12 cellular contexts compared by ENCODE assay signal in the genomic region with DNA sequence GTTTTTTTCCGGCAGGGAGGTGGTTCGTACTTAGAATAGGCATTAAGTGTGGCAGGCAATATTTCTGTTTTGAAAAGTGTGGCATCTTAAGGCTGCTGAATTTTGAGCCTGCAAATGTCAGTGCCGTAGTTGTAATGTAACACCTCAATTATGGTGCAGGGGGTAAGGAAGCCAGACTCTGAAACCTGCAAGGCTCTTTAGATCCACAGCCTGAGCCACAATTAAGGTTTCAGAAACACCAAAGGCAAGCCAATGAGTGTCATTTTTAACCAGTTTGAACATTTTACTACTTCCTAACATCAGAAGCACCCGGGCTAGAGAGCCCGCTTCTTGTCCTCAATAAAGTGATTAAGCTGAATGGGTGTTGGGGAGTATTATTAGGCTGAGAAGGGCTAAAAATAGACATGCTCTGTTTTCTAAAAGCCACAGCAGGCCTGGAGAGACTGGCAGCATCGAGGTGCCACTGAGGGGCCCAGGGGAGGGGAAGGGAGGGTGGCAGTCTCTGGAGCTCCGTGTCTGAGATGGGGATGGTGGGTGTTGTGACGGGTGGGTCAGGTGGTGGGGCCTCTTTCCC.
DNase-seq lines count a peak whose midpoint lies in the region; ATAC-seq and TF ChIP-seq lines count a peak whose summit lies in the region.
"Had no signal": no experiment of that assay in that cellular context is flagged by ENCODE, and none has a peak within 500 bp of the region (broad histone marks: within the 10 kb centered on the region; RNA-seq: fewer than 3 reads in every experiment).

No MANE protein-coding gene starts in this region.

- no peak overlapping the region for H3K9ac ChIP-seq in BLaER1

- TF ChIP-seq POLR2A in ovary (IDR thresholded peaks at IDR 0.05): no peak

- H3K27me3 ChIP-seq in BLaER1 (no peaks in the 10 kb centered on the region), esophagus (ENCODE audit: control insufficient read depth in 1 of 2, insufficient read depth in 2 of 2, low read length in 2 of 2) (no peaks in the 10 kb centered on the region), ovary (no peaks in the 10 kb centered on the region)

- TF ChIP-seq EP300 in ovary (IDR thresholded peaks at IDR 0.05): no peak

- peak overlapping the region; percentile 10 for H3K27ac ChIP-seq in BLaER1
- H3K27ac ChIP-seq in esophagus (ENCODE audit: low read depth in 2 of 2, low read length in 1 of 2): peak overlapping the region; percentile 66 to 82
- peak overlapping the region; percentile 86 to 89 for H3K27ac ChIP-seq in ovary

- peak overlapping the region; percentile 85 for H3K4me2 ChIP-seq in BLaER1

- intact Hi-C loops in ovary (cut with DNase I): loop anchor here in 1 of 4 donors (5.0 to 10.0 kb wide), 2 partner anchors 82 to 91 kb away; no protein-coding TSS in a partner anchor

- H3K4me3 ChIP-seq in BLaER1: no peak overlapping the region
- no peak overlapping the region for H3K4me3 ChIP-seq in esophagus (ENCODE audit: low read depth in 1 of 2, low read length in 2 of 2)
- H3K4me3 ChIP-seq in ovary: no peak overlapping the region

- H3K36me3 ChIP-seq in BLaER1 (no peaks in the 10 kb centered on the region), esophagus (ENCODE audit: control insufficient read depth in 2 of 2, insufficient read depth in 2 of 2, low read length in 1 of 2) (peaks cover 0 to 2% of the 10 kb centered on the region in 2 donors), ovary (no peaks in the 10 kb centered on the region)

- ATAC-seq in HG02610 (IDR thresholded peaks at IDR 0.05; ENCODE audit: unreplicated experiment) (no peak), HG03521 (IDR thresholded peaks at IDR 0.05; ENCODE audit: unreplicated experiment) (no peak)

- WGBS in esophagus, 2 donors: 62 to 67% methylated on average over 8 of the region's 8 CpGs
- 60 to 74% (median 63%) methylated on average over 8 of the region's 8 CpGs for WGBS in ovary, 3 donors

- peak; percentile 64 for DNase-seq in NCI-H748 (lab: John Stamatoyannopoulos, UW; ENCODE audit: unreplicated experiment)
- no peak for DNase-seq in ovary
- no peak for DNase-seq in ecto neural progenitor cell (ENCODE audit: low spot score)
- DNase-seq in NCI-H2196 treated with DMSO at 0.1 percent for 48 hours (lab: John Stamatoyannopoulos, UW; ENCODE audit: unreplicated experiment): no peak
- DNase-seq: activated CD8-positive, alpha-beta memory T cell treated with anti-CD3 and anti-CD28 coated beads, Interleukin-2, amount 50 U/mL, for 4 hours; DMS 273 treated with DMSO at 0.1 percent for 48 hours; Kasumi-1; stimulated activated CD4-positive, alpha-beta T cell treated with anti-CD3 and anti-CD28 coated beads, Interleukin-4, amount 100 ng/mL, for 4 hours had no signal

- TF ChIP-seq CTCF in ovary (IDR thresholded peaks at IDR 0.05): no peak

- H3K4me1 ChIP-seq in BLaER1 (peaks cover 69% of the 10 kb centered on the region), esophagus (ENCODE audit: control insufficient read depth in 2 of 2, insufficient read depth in 2 of 2, low read length in 1 of 2) (peaks cover 13 to 31% of the 10 kb centered on the region in 2 donors), ovary (ENCODE audit: insufficient read depth) (peaks cover 70% of the 10 kb centered on the region)

- H4K20me1 ChIP-seq in BLaER1: no peaks in the 10 kb centered on the region

- H3K9me3 ChIP-seq in BLaER1: no peaks in the 10 kb centered on the region
- no peaks in the 10 kb centered on the region for H3K9me3 ChIP-seq in esophagus (ENCODE audit: control insufficient read depth in 2 of 2, insufficient read depth in 1 of 2, low read depth in 1 of 2, low read length in 1 of 2)
- no peaks in the 10 kb centered on the region for H3K9me3 ChIP-seq in ovary

Comparison
In these comparisons a context has a peak if more than half of its experiments do, and no peak if none do; other contexts are left out.
1. H3K27ac ChIP-seq: peak in every context shown above with its lines; median percentile 88 in ovary; 74 in esophagus; 10 in BLaER1.